10 cellular contexts compared by ENCODE assay signal in the genomic region with DNA sequence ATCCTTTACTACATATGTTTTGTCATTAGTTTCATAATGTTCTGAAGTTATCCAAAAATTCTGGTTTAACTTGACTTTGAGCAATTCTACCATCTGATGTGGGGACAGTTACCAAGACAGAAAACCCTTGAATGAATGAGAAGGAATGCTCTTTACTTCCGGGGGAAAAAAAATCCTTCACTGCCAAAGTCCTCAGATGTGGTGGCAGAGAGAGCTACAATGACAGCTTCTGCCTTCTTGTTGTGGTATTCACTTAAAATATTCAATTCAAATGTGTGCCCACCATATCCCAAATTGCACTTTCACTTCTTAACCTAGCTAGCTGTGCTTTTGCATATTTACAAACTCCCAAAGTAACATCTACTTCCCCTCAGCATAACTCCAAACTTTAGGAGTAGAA.
"Had no signal": no experiment of that assay in that cellular context is flagged by ENCODE, and none has a peak within 500 bp of the region (broad histone marks: within the 10 kb centered on the region; RNA-seq: fewer than 3 reads in every experiment).

No MANE protein-coding gene starts in this region.

- H3K36me3 ChIP-seq: HAP-1 had no signal

- H3K4me3 ChIP-seq: GM23338, HAP-1 had no signal

- H3K9ac ChIP-seq: KMS-11 had no signal

- FAIRE-seq: H1, HTR-8/SVneo had no signal

- H3K27ac ChIP-seq: KMS-11 had no signal

- DNase-seq: H7, HFFc6, IMR-90, KBM-7 had no signal

- H3K4me2 ChIP-seq: GM23338, KMS-11 had no signal

- ATAC-seq: GM23338, HCT116 had no signal

- H3K9me3 ChIP-seq: HAP-1 had no signal

- H2AFZ ChIP-seq: GM23338 had no signal
